ENCODE assay signal across 8 cellular contexts in the genomic region with DNA sequence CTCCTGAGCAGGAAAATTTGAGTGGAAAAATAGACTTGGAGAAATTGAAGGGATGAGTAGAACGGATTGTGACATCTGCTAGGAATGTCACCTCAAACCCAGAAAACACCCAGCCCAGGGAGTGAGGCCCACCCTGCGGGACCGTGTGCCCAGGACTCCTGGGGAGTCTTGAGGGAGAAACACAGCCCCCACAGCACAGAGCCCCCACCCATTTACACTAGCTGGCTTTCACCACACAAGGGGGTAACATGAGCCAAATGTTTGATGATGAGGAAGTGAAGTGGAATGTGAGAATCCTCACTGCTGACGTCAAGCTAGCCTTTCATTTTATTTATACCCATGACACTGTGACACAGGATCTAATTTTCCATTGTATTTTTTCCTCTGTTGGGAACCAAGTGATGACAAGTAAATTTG. TPM values are rescaled to one million over a fixed set of nuclear protein-coding genes. Genes with fewer than 3 reads are reported as not detected.
DNase-seq lines count a peak whose midpoint lies in the region; TF ChIP-seq lines count a peak whose summit lies in the region.

No MANE protein-coding gene starts in this region.

- peaks cover 2% of the 10 kb centered on the region for H3K27me3 Mint-ChIP-seq in neural progenitor cell (ENCODE audit: insufficient read depth, low read depth)

- no peak overlapping the region for H3K4me2 ChIP-seq in neural progenitor cell

- intact Hi-C loops in thyroid gland (cut with DNase I) = no loop called here

- H3K36me3 ChIP-seq in right atrium auricular region (no peaks in the 10 kb centered on the region), thyroid gland (no peaks in the 10 kb centered on the region), neural progenitor cell (no peaks in the 10 kb centered on the region)

- no peaks in the 10 kb centered on the region for H3F3A ChIP-seq in neural progenitor cell (ENCODE audit: low read depth)

- H3K27ac ChIP-seq in right atrium auricular region (peak overlapping the region; percentile 81 to 93), thyroid gland (peak overlapping the region; percentile 67 to 92 (median 87)), neural progenitor cell (no peak overlapping the region)

- no peak for TF ChIP-seq CTCF in right atrium auricular region (IDR thresholded peaks at IDR 0.05)
- TF ChIP-seq CTCF in thyroid gland (IDR thresholded peaks at IDR 0.05) = no peak
- no peak for TF ChIP-seq CTCF in neural progenitor cell (IDR thresholded peaks at IDR 0.05)

- TF ChIP-seq POLR2A in thyroid gland (IDR thresholded peaks at IDR 0.05) = no peak

- no peaks in the 10 kb centered on the region for H3K4me1 Mint-ChIP-seq in neural progenitor cell

- H3K36me3 Mint-ChIP-seq in neural progenitor cell = no peaks in the 10 kb centered on the region

- DNase-seq in DMS53 (lab: John Stamatoyannopoulos, UW) (peak; percentile 39), DMS53 treated with DMSO at 0.1 percent for 48 hours (lab: John Stamatoyannopoulos, UW; ENCODE audit: unreplicated experiment) (no peak), amniotic epithelial cell (ENCODE audit: low read depth) (peak; percentile 45), right atrium auricular region (ENCODE audit: low spot score) (no peak), thyroid gland (no peak), neural progenitor cell (ENCODE audit: low spot score) (no peak)
- DNase-seq in activated CD4-positive, alpha-beta T cell treated with anti-CD3 and anti-CD28 coated beads for 48 hours = no peak
- DNase-seq in activated CD4-positive, alpha-beta T cell treated with anti-CD3 and anti-CD28 coated beads for 4 hours = no peak

- no peaks in the 10 kb centered on the region for H3K79me2 ChIP-seq in neural progenitor cell (ENCODE audit: low read depth)

- H3K4me3 Mint-ChIP-seq in neural progenitor cell = no peak overlapping the region

- 28 to 43% methylated on average over 4 of the region's 4 CpGs for WGBS in thyroid gland, 2 donors

- no peak overlapping the region for H3K9ac ChIP-seq in neural progenitor cell

- peaks cover 0 to 33% of the 10 kb centered on the region in 2 donors for H3K4me1 ChIP-seq in right atrium auricular region
- H3K4me1 ChIP-seq in thyroid gland = peaks cover 32 to 35% of the 10 kb centered on the region in 2 donors
- H3K4me1 ChIP-seq in neural progenitor cell = no peaks in the 10 kb centered on the region

- H3K9me3 ChIP-seq in right atrium auricular region (no peaks in the 10 kb centered on the region), thyroid gland (no peaks in the 10 kb centered on the region), neural progenitor cell (ENCODE audit: low read depth) (no peaks in the 10 kb centered on the region)

- H4K20me1 ChIP-seq in neural progenitor cell (ENCODE audit: low read depth) = no peaks in the 10 kb centered on the region

- H3K4me3 ChIP-seq in right atrium auricular region (no peak overlapping the region), thyroid gland (replicated peaks in 1 of 3) (no peak overlapping the region), neural progenitor cell (no peak overlapping the region)

- H3K9me3 Mint-ChIP-seq in neural progenitor cell = no peaks in the 10 kb centered on the region

- no peak overlapping the region for H2AFZ ChIP-seq in neural progenitor cell (replicated peaks)

- no peaks in the 10 kb centered on the region for H3K27me3 ChIP-seq in right atrium auricular region
- no peaks in the 10 kb centered on the region for H3K27me3 ChIP-seq in thyroid gland
- H3K27me3 ChIP-seq in neural progenitor cell = no peaks in the 10 kb centered on the region

- no peak overlapping the region for H3K27ac Mint-ChIP-seq in neural progenitor cell

RNA-seq across cellular contexts. Expression of gene PDE8B, which starts 42.8 kb away (rescaled TPM):
- total RNA-seq in right atrium auricular region = 10 to 100 TPM; 22.2 to 64.5 TPM
- 100 to 1,000 TPM; 113 to 279 (median 218) TPM for total RNA-seq in thyroid gland
- 1.2 and 4.3 TPM in 2 replicates for total RNA-seq in neural progenitor cell (ENCODE audit: low replicate concordance)

Comparison
In these comparisons a context has a peak if more than half of its experiments do, and no peak if none do; other contexts are left out.
1. DNase-seq: peak in DMS53 (single experiment) and amniotic epithelial cell (single experiment); none in DMS53 treated with DMSO at 0.1 percent for 48 hours (single experiment), right atrium auricular region (single experiment), thyroid gland (0 of 2), neural progenitor cell (single experiment), activated CD4-positive, alpha-beta T cell treated with anti-CD3 and anti-CD28 coated beads for 48 hours (single experiment) and activated CD4-positive, alpha-beta T cell treated with anti-CD3 and anti-CD28 coated beads for 4 hours (0 of 2).